In the genomic region with DNA sequence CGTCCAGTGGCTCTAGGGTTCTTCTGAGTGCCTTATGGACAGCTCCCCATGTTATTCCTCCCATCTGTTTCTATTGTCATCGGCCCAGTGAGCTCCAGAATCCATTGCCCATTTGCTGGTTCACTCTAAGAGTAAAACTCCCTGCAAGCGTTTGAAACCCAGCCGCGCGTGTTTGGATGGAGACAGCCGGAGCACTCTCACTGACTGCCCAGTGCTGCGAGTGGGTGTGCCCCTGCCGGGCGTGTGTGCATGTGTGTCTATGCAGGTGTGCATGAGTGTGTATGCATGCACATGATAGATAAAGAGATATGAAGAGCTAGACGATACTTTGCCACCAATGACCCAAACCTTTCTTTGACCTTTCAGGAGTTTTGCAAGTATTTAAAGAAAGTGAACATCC, we compare ENCODE assay signal across 25 cellular contexts.
"Had no signal": no experiment of that assay in that cellular context is flagged by ENCODE, and none has a peak within 500 bp of the region (broad histone marks: within the 10 kb centered on the region; RNA-seq: fewer than 3 reads in every experiment).

No MANE protein-coding gene starts in this region.

- H3K4me1 ChIP-seq: stomach, testis, thyroid gland, tibial artery, tibial nerve, transverse colon, upper lobe of left lung, uterus, vagina had no signal

- ATAC-seq: stimulated activated effector memory CD8-positive, alpha-beta T cell treated with anti-CD3 and anti-CD28 coated beads, Interleukin-12 subunit alpha, Interleukin-12 subunit beta, amount 100 ng/mL, for 72 hours; stimulated activated memory B cell treated with anti-CD40 and anti-IgM and Interleukin-4, amounts not matched to agents 10 μg/mL and 1 μg/mL and 100 μg/mL, for 72 hours; stimulated activated naive B cell treated with anti-CD40 and anti-IgM and Interleukin-4, amounts not matched to agents 10 μg/mL and 1 μg/mL and 100 μg/mL, for 72 hours; stimulated activated naive CD8-positive, alpha-beta T cell treated with anti-CD3 and anti-CD28 coated beads, Interleukin-15, amount 100 ng/mL, for 72 hours; stimulated activated naive CD8-positive, alpha-beta T cell treated with anti-CD3 and anti-CD28 coated beads, Interleukin-15, Interleukin-2, amounts not matched to agents 100 U/mL and 50 U/mL, for 24 hours had no signal

- H3K4me3 ChIP-seq: stomach, suprapubic skin, testis, thoracic aorta, thyroid gland, tibial artery, tibial nerve, transverse colon, upper lobe of left lung, uterus, vagina had no signal

- H3K27me3 ChIP-seq: testis, thyroid gland, tibial nerve, transverse colon, upper lobe of left lung, uterus, vagina had no signal

- DNase-seq: stimulated activated CD4-positive, alpha-beta T cell treated with anti-CD3 and anti-CD28 coated beads, Interleukin-2, amount 100 ng/mL, for 48 hours; stimulated activated CD4-positive, alpha-beta T cell treated with anti-CD3 and anti-CD28 coated beads, Interleukin-4, amount 100 ng/mL, for 1 hour; stimulated activated CD4-positive, alpha-beta T cell treated with anti-CD3 and anti-CD28 coated beads, Interleukin-4, amount 100 ng/mL, for 24 hours; stimulated activated CD4-positive, alpha-beta T cell treated with anti-CD3 and anti-CD28 coated beads, Interleukin-4, amount 100 ng/mL, for 4 hours; stimulated activated CD8-positive, alpha-beta memory T cell treated with anti-CD3 and anti-CD28 coated beads, Interleukin-4, amount 100 ng/mL, for 48 hours; stimulated activated naive B cell treated with anti-CD40 and anti-IgM and Interleukin-4, amounts not matched to agents 10 μg/mL and 1 μg/mL and 100 μg/mL, for 72 hours; stimulated activated naive CD4-positive, alpha-beta T cell; stimulated activated naive CD4-positive, alpha-beta T cell treated with Interleukin-2 at 50 U/mL for 16 hours; stimulated activated naive CD8-positive, alpha-beta T cell treated with anti-CD3 and anti-CD28 coated beads, Interleukin-15, amount 100 ng/mL, for 72 hours; stimulated activated naive CD8-positive, alpha-beta T cell treated with anti-CD3 and anti-CD28 coated beads, Interleukin-15, Interleukin-2, amounts not matched to agents 100 U/mL and 50 U/mL, for 24 hours; stomach; substantia nigra; testis; thyroid gland; tibial artery; transverse colon; trophoblast cell; upper lobe of left lung; uterus had no signal

- H3K27ac ChIP-seq: stomach, suprapubic skin, testis, thoracic aorta, thyroid gland, tibial artery, tibial nerve, transverse colon, upper lobe of left lung, uterus, vagina had no signal

- H3K9me3 ChIP-seq: stomach, suprapubic skin, testis, thoracic aorta, thyroid gland, tibial artery, tibial nerve, transverse colon, upper lobe of left lung, uterus, vagina had no signal

- H3K36me3 ChIP-seq: stomach, suprapubic skin, thoracic aorta, thyroid gland, tibial artery, tibial nerve, transverse colon, upper lobe of left lung, uterus, vagina had no signal
